In the genomic region with DNA sequence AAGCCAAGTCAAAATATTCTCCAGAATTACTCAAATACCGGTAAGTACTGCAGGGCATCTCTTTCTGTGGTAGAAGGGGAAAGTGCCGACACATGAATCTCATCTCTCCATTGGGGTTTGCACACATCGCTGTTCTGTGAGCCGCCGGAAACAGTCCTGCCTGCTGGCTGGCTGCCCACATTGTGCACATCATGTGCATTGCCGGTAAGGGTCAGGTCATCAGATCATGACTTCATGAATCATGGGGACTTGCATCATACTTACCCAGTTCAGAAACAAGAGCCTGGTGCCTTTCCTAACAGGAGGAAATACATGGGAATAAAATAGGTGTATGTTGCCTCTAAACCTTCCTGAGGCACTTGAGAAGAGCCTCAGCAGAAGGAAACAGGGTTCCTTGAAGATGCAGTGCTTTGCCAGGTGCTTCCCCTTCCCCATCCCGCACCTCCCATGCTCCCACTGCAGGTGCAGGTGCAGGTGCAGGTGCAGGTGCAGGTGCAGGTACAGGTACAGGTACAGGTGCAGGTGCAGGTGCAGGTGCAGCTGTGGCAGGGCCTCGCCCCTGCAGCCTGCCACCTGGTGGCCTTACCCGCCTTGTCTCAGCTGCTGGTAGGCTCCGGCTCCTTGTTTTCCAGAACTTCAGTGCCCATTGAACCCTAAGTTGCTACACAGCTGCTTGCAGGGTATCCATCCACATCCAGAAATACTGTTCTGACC, we compare ENCODE assay signal across 10 cellular contexts. TPM values are rescaled to one million over a fixed set of nuclear protein-coding genes. Genes with fewer than 3 reads are reported as not detected.
DNase-seq lines count a peak whose midpoint lies in the region; ATAC-seq and TF ChIP-seq lines count a peak whose summit lies in the region.
"Had no signal": no experiment of that assay in that cellular context is flagged by ENCODE, and none has a peak within 500 bp of the region (broad histone marks: within the 10 kb centered on the region; RNA-seq: fewer than 3 reads in every experiment).

No MANE protein-coding gene starts in this region.

- H3K4me3 ChIP-seq in fibroblast of the aortic adventitia (ENCODE audit: low read depth, low read length) (no peak overlapping the region), gastroesophageal sphincter (no peak overlapping the region)
- H3K4me3 ChIP-seq: BLaER1 treated with 17β-estradiol and CSF1 and Interleukin-3, amounts not matched to agents 10 nM and 100 nM; testis had no signal

- WGBS in gastroesophageal sphincter (ENCODE audit: low coverage in 1 of 2), 2 donors, result 60 to 75% methylated on average over 2 to 3 of the region's 10 CpGs

- H3K9me3 Mint-ChIP-seq in stimulated activated effector memory CD8-positive, alpha-beta T cell treated with anti-CD3 and anti-CD28 coated beads, Interleukin-12 subunit alpha, Interleukin-12 subunit beta, amount 100 ng/mL, for 72 hours, result peaks cover 5% of the 10 kb centered on the region
- H3K9me3 Mint-ChIP-seq in stimulated activated memory B cell treated with anti-CD40 and anti-IgM and Interleukin-4, amounts not matched to agents 10 μg/mL and 1 μg/mL and 100 μg/mL, for 72 hours, result peaks cover 7% of the 10 kb centered on the region

- H3K4me3 Mint-ChIP-seq in stimulated activated effector memory CD8-positive, alpha-beta T cell treated with anti-CD3 and anti-CD28 coated beads, Interleukin-12 subunit alpha, Interleukin-12 subunit beta, amount 100 ng/mL, for 72 hours, result no peak overlapping the region
- H3K4me3 Mint-ChIP-seq in stimulated activated memory B cell treated with anti-CD40 and anti-IgM and Interleukin-4, amounts not matched to agents 10 μg/mL and 1 μg/mL and 100 μg/mL, for 72 hours, result no peak overlapping the region

- H3K27me3 Mint-ChIP-seq in stimulated activated memory B cell treated with anti-CD40 and anti-IgM and Interleukin-4, amounts not matched to agents 10 μg/mL and 1 μg/mL and 100 μg/mL, for 72 hours, result peaks cover 14% of the 10 kb centered on the region

- peaks cover 24% of the 10 kb centered on the region for H3K4me1 Mint-ChIP-seq in stimulated activated effector memory CD8-positive, alpha-beta T cell treated with anti-CD3 and anti-CD28 coated beads, Interleukin-12 subunit alpha, Interleukin-12 subunit beta, amount 100 ng/mL, for 72 hours
- H3K4me1 Mint-ChIP-seq in stimulated activated memory B cell treated with anti-CD40 and anti-IgM and Interleukin-4, amounts not matched to agents 10 μg/mL and 1 μg/mL and 100 μg/mL, for 72 hours, result peaks cover 5% of the 10 kb centered on the region

- DNase-seq in activated CD4-positive, alpha-beta T cell treated with anti-CD3 and anti-CD28 coated beads, Interleukin-2, amount 50 U/mL, for 48 hours, result peak; percentile 31 to 44
- no peak for DNase-seq in activated CD4-positive, alpha-beta T cell treated with anti-CD3 and anti-CD28 coated beads for 1 hour
- peak; percentile 46 for DNase-seq in NCI-H69 (lab: John Stamatoyannopoulos, UW)
- peak; percentile 20 for DNase-seq in fibroblast of the aortic adventitia (ENCODE audit: low read depth)
- no peak for DNase-seq in stimulated activated effector memory CD8-positive, alpha-beta T cell treated with anti-CD3 and anti-CD28 coated beads, Interleukin-12 subunit alpha, Interleukin-12 subunit beta, amount 100 ng/mL, for 72 hours (ENCODE audit: low spot score in 2 of 2)
- DNase-seq in midbrain (lab: John Stamatoyannopoulos, UW), result no peak
- DNase-seq: testis had no signal

- peaks cover 0 to 3% of the 10 kb centered on the region in 2 donors for H3K36me3 ChIP-seq in gastroesophageal sphincter

- TF ChIP-seq CTCF in fibroblast of the aortic adventitia (IDR thresholded peaks at IDR 0.05; ENCODE audit: insufficient read depth, low read length), result no peak
- no peak for TF ChIP-seq CTCF in gastroesophageal sphincter (IDR thresholded peaks at IDR 0.05)

- no peaks in the 10 kb centered on the region for H3K9me3 ChIP-seq in gastroesophageal sphincter
- H3K9me3 ChIP-seq: testis had no signal

- peak; percentile 89 for ATAC-seq in stimulated activated effector memory CD8-positive, alpha-beta T cell treated with anti-CD3 and anti-CD28 coated beads, Interleukin-12 subunit alpha, Interleukin-12 subunit beta, amount 100 ng/mL, for 72 hours
- no peak for ATAC-seq in gastroesophageal sphincter
- ATAC-seq in stimulated activated memory B cell treated with anti-CD40 and anti-IgM and Interleukin-4, amounts not matched to agents 10 μg/mL and 1 μg/mL and 100 μg/mL, for 72 hours, result no peak

- no peak for TF ChIP-seq EP300 in gastroesophageal sphincter (IDR thresholded peaks at IDR 0.05)

- H3K36me3 Mint-ChIP-seq in stimulated activated effector memory CD8-positive, alpha-beta T cell treated with anti-CD3 and anti-CD28 coated beads, Interleukin-12 subunit alpha, Interleukin-12 subunit beta, amount 100 ng/mL, for 72 hours, result peaks cover 37% of the 10 kb centered on the region
- H3K36me3 Mint-ChIP-seq in stimulated activated memory B cell treated with anti-CD40 and anti-IgM and Interleukin-4, amounts not matched to agents 10 μg/mL and 1 μg/mL and 100 μg/mL, for 72 hours, result peaks cover 20% of the 10 kb centered on the region

- no peak overlapping the region for H3K27ac ChIP-seq in gastroesophageal sphincter
- H3K27ac ChIP-seq: testis had no signal

- TF ChIP-seq POLR2A in gastroesophageal sphincter (IDR thresholded peaks at IDR 0.05), result no peak

- no peaks in the 10 kb centered on the region for H3K4me1 ChIP-seq in gastroesophageal sphincter
- H3K4me1 ChIP-seq: testis had no signal

- no peak overlapping the region for H3K27ac Mint-ChIP-seq in stimulated activated effector memory CD8-positive, alpha-beta T cell treated with anti-CD3 and anti-CD28 coated beads, Interleukin-12 subunit alpha, Interleukin-12 subunit beta, amount 100 ng/mL, for 72 hours
- no peak overlapping the region for H3K27ac Mint-ChIP-seq in stimulated activated memory B cell treated with anti-CD40 and anti-IgM and Interleukin-4, amounts not matched to agents 10 μg/mL and 1 μg/mL and 100 μg/mL, for 72 hours

- no peaks in the 10 kb centered on the region for H3K27me3 ChIP-seq in gastroesophageal sphincter
- H3K27me3 ChIP-seq: testis had no signal

RNA-seq across cellular contexts. Expression of gene GPR137B, which starts 26.5 kb away (rescaled TPM):
- total RNA-seq in fibroblast of the aortic adventitia (ENCODE audit: low replicate concordance), result 6.8 and 14.9 TPM in 2 replicates
- 10 to 100 TPM; 11.4 to 17.7 (median 14.1) TPM for total RNA-seq in gastroesophageal sphincter

Comparison
In these comparisons a context has a peak if more than half of its experiments do, and no peak if none do; other contexts are left out.
1. DNase-seq: peak in activated CD4-positive, alpha-beta T cell treated with anti-CD3 and anti-CD28 coated beads, Interleukin-2, amount 50 U/mL, for 48 hours (2 of 2), NCI-H69 (single experiment) and fibroblast of the aortic adventitia (single experiment); none in activated CD4-positive, alpha-beta T cell treated with anti-CD3 and anti-CD28 coated beads for 1 hour (single experiment), stimulated activated effector memory CD8-positive, alpha-beta T cell treated with anti-CD3 and anti-CD28 coated beads, Interleukin-12 subunit alpha, Interleukin-12 subunit beta, amount 100 ng/mL, for 72 hours (0 of 2) and midbrain (single experiment).